In genomic region chr13:98320561-98321105, GRCh38 we compare ENCODE assay signal across 20 cellular contexts.
"Had no signal": no experiment of that assay in that cellular context is flagged by ENCODE, and none has a peak within 500 bp of the region (broad histone marks: within the 10 kb centered on the region; RNA-seq: fewer than 3 reads in every experiment).

No MANE protein-coding gene starts in this region.

- DNase-seq: dermis blood vessel endothelial cell; effector memory CD8-positive, alpha-beta T cell; hypothalamus; immature natural killer cell; left ventricle myocardium superior; lower lobe of right lung; midbrain; naive thymus-derived CD4-positive, alpha-beta T cell; sigmoid colon; spleen; stimulated activated CD4-positive, alpha-beta T cell treated with anti-CD3 and anti-CD28 coated beads, Interleukin-4, amount 100 ng/mL, for 4 hours; stimulated activated naive CD8-positive, alpha-beta T cell treated with anti-CD3 and anti-CD28 coated beads, Interleukin-15, Interleukin-2, amounts not matched to agents 100 U/mL and 50 U/mL, for 24 hours; substantia nigra; testis; tibial artery; upper lobe of right lung; uterus had no signal

- H3K36me3 ChIP-seq: lower lobe of right lung, neural progenitor cell, sigmoid colon, spleen, tibial artery, upper lobe of right lung, uterus had no signal

- H3K4me1 ChIP-seq: parathyroid adenoma, testis, tibial artery, uterus had no signal

- H3K4me3 ChIP-seq: coronary artery, lower lobe of right lung, neural progenitor cell, sigmoid colon, spleen, testis, tibial artery, upper lobe of right lung, uterus had no signal

- H3K27me3 ChIP-seq: neural progenitor cell, sigmoid colon, spleen, testis, tibial artery, upper lobe of right lung, uterus had no signal

- H3K9me3 ChIP-seq: lower lobe of right lung, sigmoid colon, spleen, testis, tibial artery, upper lobe of right lung, uterus had no signal

- H3K9ac ChIP-seq: neural progenitor cell, parathyroid adenoma had no signal

- H3K4me2 ChIP-seq: neural progenitor cell had no signal

- H3K27ac ChIP-seq: coronary artery, lower lobe of right lung, neural progenitor cell, parathyroid adenoma, sigmoid colon, spleen, testis, tibial artery, upper lobe of right lung, uterus had no signal

- H3K79me2 ChIP-seq: parathyroid adenoma had no signal

- H2AFZ ChIP-seq: neural progenitor cell, parathyroid adenoma had no signal
